ENCODE assay signal across 8 cellular contexts in the genomic region with DNA sequence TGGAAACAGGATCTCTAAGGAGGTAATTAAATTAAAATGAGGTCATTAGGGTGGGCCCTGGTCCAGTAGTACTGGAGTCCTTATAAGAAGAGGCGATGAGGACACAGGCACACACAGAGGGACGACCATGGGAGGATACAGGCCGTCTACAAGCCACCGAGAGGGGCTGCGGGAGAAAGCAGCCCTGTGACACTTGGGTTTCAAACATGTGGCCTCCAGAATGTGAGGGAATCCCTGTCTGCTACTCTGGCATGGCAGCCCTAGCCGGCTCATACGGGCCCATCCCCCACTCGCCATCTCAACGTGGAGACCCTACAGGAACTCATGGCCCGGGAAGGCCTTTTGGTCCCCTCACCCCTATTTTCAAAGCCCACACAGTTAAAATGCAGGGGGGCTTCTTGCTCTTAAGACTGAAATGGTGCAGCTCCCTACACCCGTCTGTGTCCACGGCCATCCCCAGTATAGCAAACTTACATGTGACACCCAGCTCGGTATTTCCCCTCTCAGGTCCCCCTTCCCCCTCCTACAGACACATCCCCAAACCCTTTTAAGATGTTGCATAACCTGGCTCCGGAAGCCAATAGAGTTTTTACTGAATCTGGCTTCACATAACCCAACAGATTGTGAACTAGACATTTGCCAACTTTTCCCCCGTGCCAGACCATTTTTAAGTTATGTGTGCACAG.
DNase-seq lines count a peak whose midpoint lies in the region; ATAC-seq and TF ChIP-seq lines count a peak whose summit lies in the region.

No MANE protein-coding gene starts in this region.

- no peak for TF ChIP-seq CTCF in mesothelial cell of epicardium (IDR thresholded peaks at IDR 0.05; ENCODE audit: unreplicated experiment)

- H3K9me3 ChIP-seq in SJCRH30 (replicated peaks), result no peaks in the 10 kb centered on the region

- peak overlapping the region; percentile 53 for H3K4me3 ChIP-seq in SJCRH30

- 0 out of 2 replicates have a peak, but pooled peaks cover 6% of the 10 kb centered on the region for H3K27me3 ChIP-seq in SJCRH30

- no peaks in the 10 kb centered on the region for H3K27me3 Mint-ChIP-seq in mesothelial cell of epicardium (ENCODE audit: low read depth)

- no peak for TF ChIP-seq POLR2A in erythroblast (IDR thresholded peaks at IDR 0.05; ENCODE audit: low read length)

- H3K27ac Mint-ChIP-seq in mesothelial cell of epicardium, result peak overlapping the region; percentile 94

- H3K4me3 Mint-ChIP-seq in mesothelial cell of epicardium, result peak overlapping the region; percentile 18

- H3K4me1 Mint-ChIP-seq in mesothelial cell of epicardium, result peaks cover 27% of the 10 kb centered on the region

- peak; percentile 36 for ATAC-seq in HG02852 (IDR thresholded peaks at IDR 0.05; ENCODE audit: unreplicated experiment)

- no peaks in the 10 kb centered on the region for H3K36me3 Mint-ChIP-seq in mesothelial cell of epicardium

- peak in 3 of 4 experiments; percentile 1 to 2 (median 2) for DNase-seq in activated CD4-positive, CD25-positive, alpha-beta regulatory T cell (lab: John Stamatoyannopoulos, UW)
- no peak for DNase-seq in activated CD4-positive, CD25-positive, alpha-beta regulatory T cell treated with anti-CD3 and anti-CD28 coated beads, Interleukin-2, amount 50 U/mL, for 72 hours
- DNase-seq in SJCRH30, result peak; percentile 43 to 65
- DNase-seq in cerebellar cortex (ENCODE audit: low spot score), result peak; percentile 54
- DNase-seq in mesothelial cell of epicardium (ENCODE audit: low spot score in 2 of 2, unreplicated experiment in 2 of 2), result no peak
- peak; percentile 59 for DNase-seq in ureter (ENCODE audit: low spot score)
- no peak for DNase-seq in erythroblast (lab: John Stamatoyannopoulos, UW)

- H3K36me3 ChIP-seq in SJCRH30, result no peaks in the 10 kb centered on the region

- H3K27ac ChIP-seq in SJCRH30, result peak overlapping the region; percentile 65

- H3K4me1 ChIP-seq in SJCRH30, result peaks cover 13% of the 10 kb centered on the region

- peaks cover 9% of the 10 kb centered on the region for H3K9me3 Mint-ChIP-seq in mesothelial cell of epicardium

Comparison
In these comparisons a context has a peak if more than half of its experiments do, and no peak if none do; other contexts are left out.
1. DNase-seq: peak in activated CD4-positive, CD25-positive, alpha-beta regulatory T cell (3 of 4), SJCRH30 (2 of 2), cerebellar cortex (single experiment) and ureter (single experiment); none in activated CD4-positive, CD25-positive, alpha-beta regulatory T cell treated with anti-CD3 and anti-CD28 coated beads, Interleukin-2, amount 50 U/mL, for 72 hours (single experiment), mesothelial cell of epicardium (0 of 2) and erythroblast (0 of 2).